In the genomic region with DNA sequence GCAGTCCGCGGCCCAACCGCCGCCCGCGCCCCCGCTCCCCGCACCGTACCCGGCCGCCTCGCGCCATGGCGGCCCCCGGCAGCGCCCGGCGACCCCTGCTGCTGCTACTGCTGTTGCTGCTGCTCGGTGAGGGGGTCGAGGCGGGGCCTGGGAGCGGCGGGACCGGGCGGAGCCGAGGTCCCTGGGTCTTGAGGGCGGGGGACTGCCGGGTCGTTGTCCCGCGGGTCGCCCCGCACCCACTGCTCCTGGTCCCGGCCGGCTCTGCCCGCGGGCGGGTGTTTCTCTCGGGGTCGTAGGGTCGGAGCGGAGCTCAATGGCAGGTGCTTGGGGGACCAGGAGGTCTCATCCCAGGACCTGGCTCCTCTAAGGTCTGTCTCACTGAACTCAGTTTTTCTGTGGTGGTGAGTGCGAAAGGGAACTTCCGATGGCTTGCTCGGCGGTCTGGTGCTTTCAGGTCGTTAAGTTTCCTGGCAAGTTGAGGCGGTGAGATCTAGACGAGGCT, we compare ENCODE assay signal across 8 cellular contexts. TPM values are rescaled to one million over a fixed set of nuclear protein-coding genes. Genes with fewer than 3 reads are reported as not detected.
A peak's percentile ranks its signal among the peaks of the same experiment; 100 is the strongest.
DNase-seq lines count a peak whose midpoint lies in the region; ATAC-seq and TF ChIP-seq lines count a peak whose summit lies in the region.

No MANE protein-coding gene starts in this region.

- no peaks in the 10 kb centered on the region for H3K27me3 ChIP-seq in MG63

- DNase-seq in G401 (ENCODE audit: low spot score) (peak; percentile 13), MG63 (no peak), activated T-helper 1 cell treated with Interleukin-2 at 50 U/mL for 16 hours (ENCODE audit: low read depth) (peak; percentile 24), foreskin fibroblast (peak in 1 of 2 donors; percentile 28), skeletal muscle cell (ENCODE audit: low read depth) (no peak), NCI-H524 treated with DMSO at 0.1 percent for 48 hours (lab: John Stamatoyannopoulos, UW) (no peak), Ammon's horn (ENCODE audit: low spot score) (no peak)

- H3K9me3 ChIP-seq in MG63 = no peaks in the 10 kb centered on the region

- H3K4me3 ChIP-seq in MG63 (peak overlapping the region; percentile 93), foreskin fibroblast (ENCODE audit: low read depth in 1 of 2, low read length in 2 of 2) (peak overlapping the region; percentile 57 to 93), skeletal muscle cell (ENCODE audit: low read depth, low read length) (peak overlapping the region; percentile 93)

- in situ Hi-C loops in G401 (cut with HindIII; ENCODE audit: low sequenced_read_pairs) = no loop called here

- no peaks in the 10 kb centered on the region for H3K36me3 ChIP-seq in MG63

- ATAC-seq in GM21619 (IDR thresholded peaks at IDR 0.05; ENCODE audit: unreplicated experiment) = peak; percentile 33

- TF ChIP-seq CTCF in foreskin fibroblast (IDR thresholded peaks at IDR 0.05; ENCODE audit: low read depth, low read length) = no peak

RNA-seq across cellular contexts. Expression of a gene that starts 0.4 kb away (rescaled TPM):
- 199 and 207 TPM in 2 replicates for total RNA-seq in G401 (2014; rRNA removed; shearing (Covaris generic))
- 194 and 225 TPM in 2 replicates for total RNA-seq in MG63 (2014; rRNA removed; shearing (Covaris generic); ENCODE audit: low replicate concordance)

Comparison
In these comparisons a context has a peak if more than half of its experiments do, and no peak if none do; other contexts are left out.
1. DNase-seq: peak in G401 (single experiment) and activated T-helper 1 cell treated with Interleukin-2 at 50 U/mL for 16 hours (single experiment); none in MG63 (single experiment), skeletal muscle cell (single experiment), NCI-H524 treated with DMSO at 0.1 percent for 48 hours (single experiment) and Ammon's horn (single experiment).
2. Peak in every context shown above with its lines, with median percentiles within 50 percentile points of each other: H3K4me3 ChIP-seq.